In genomic region chr12:68118096-68118755, GRCh38 we compare ENCODE assay signal across 24 cellular contexts. TPM values are rescaled to one million over a fixed set of nuclear protein-coding genes. Genes with fewer than 3 reads are reported as not detected.
DNase-seq lines count a peak whose midpoint lies in the region; ATAC-seq and TF ChIP-seq lines count a peak whose summit lies in the region.
"Had no signal": no experiment of that assay in that cellular context is flagged by ENCODE, and none has a peak within 500 bp of the region (broad histone marks: within the 10 kb centered on the region; RNA-seq: fewer than 3 reads in every experiment).

No MANE protein-coding gene starts in this region.

- intact Hi-C loops in heart right ventricle (cut with DNase I) (no loop called here), Right ventricle myocardium superior (cut with DNase I) (no loop called here)

- H3K4me2 ChIP-seq in mesendoderm (ENCODE audit: low read length), result no peak overlapping the region
- H3K4me2 ChIP-seq: PC-9 had no signal

- H2BK120ac ChIP-seq in mesendoderm (ENCODE audit: low read depth, low read length), result no peak overlapping the region

- no peak overlapping the region for H3K9ac ChIP-seq in mesendoderm (ENCODE audit: low read length)

- TF ChIP-seq CTCF in heart right ventricle (IDR thresholded peaks at IDR 0.05), result no peak

- H3K4me1 Mint-ChIP-seq in activated naive CD8-positive, alpha-beta T cell (ENCODE audit: low read depth), result peaks cover 34% of the 10 kb centered on the region
- H3K4me1 Mint-ChIP-seq: B cell had no signal

- peak; percentile 44 for DNase-seq in NCI-H510A treated with DMSO at 0.1 percent for 48 hours (lab: John Stamatoyannopoulos, UW)
- DNase-seq in NCI-H510A (lab: John Stamatoyannopoulos, UW), result no peak
- DNase-seq in Jurkat, Clone E6-1 (ENCODE audit: low read depth, low spot score), result peak; percentile 82
- DNase-seq in mesendoderm, result peak; percentile 24
- DNase-seq in heart right ventricle, result no peak
- DNase-seq in HPDE6-E6E7 (ENCODE audit: extremely low spot score), result no peak
- no peak for DNase-seq in Right ventricle myocardium superior
- DNase-seq: 8988T; amniotic stem cell; dermis blood vessel endothelial cell; foreskin fibroblast; NCI-H1417 treated with DMSO at 0.1 percent for 48 hours; NCI-H2171; PC-9; stimulated activated CD4-positive, alpha-beta T cell treated with anti-CD3 and anti-CD28 coated beads, Interleukin-4, amount 100 ng/mL, for 24 hours; T-helper 9 cell; uterus had no signal

- H3K79me2 ChIP-seq in mesendoderm (ENCODE audit: control insufficient read depth, insufficient read depth, low read length), result no peaks in the 10 kb centered on the region

- no peak overlapping the region for H3K18ac ChIP-seq in mesendoderm (ENCODE audit: low read length)

- no CpG with 5 or more reads among the region's 7 CpGs for WGBS in mesendoderm (ENCODE audit: extremely low coverage, insufficient coverage, low lambda C conversion rate)
- WGBS in heart right ventricle, 2 donors, result 77 to 83% methylated on average over 7 of the region's 7 CpGs

- H3K9me3 ChIP-seq in heart right ventricle, result no peaks in the 10 kb centered on the region
- H3K9me3 ChIP-seq: neutrophil, SJSA1, uterus had no signal

- no peak overlapping the region for H3K27ac ChIP-seq in mesendoderm (ENCODE audit: low read depth, low read length)
- peak overlapping the region in 1 of 10 donors; percentile 49 for H3K27ac ChIP-seq in heart right ventricle
- H3K27ac ChIP-seq: epithelial cell of prostate, neutrophil, PC-9, SJSA1, uterus had no signal

- H3K36me3 ChIP-seq in mesendoderm (ENCODE audit: control insufficient read depth, insufficient read depth, low read length) (no peaks in the 10 kb centered on the region), heart right ventricle (no peaks in the 10 kb centered on the region)
- H3K36me3 ChIP-seq: neutrophil, SJSA1, uterus had no signal

- no peak overlapping the region for H3K4ac ChIP-seq in mesendoderm (ENCODE audit: low read depth, low read length)

- no peak overlapping the region for H2BK15ac ChIP-seq in mesendoderm (replicated peaks; ENCODE audit: low read depth)

- no peak overlapping the region for H2AK5ac ChIP-seq in mesendoderm (ENCODE audit: low read length)

- H3K79me1 ChIP-seq in mesendoderm (ENCODE audit: low read length), result no peaks in the 10 kb centered on the region

- no peaks in the 10 kb centered on the region for H3K27me3 Mint-ChIP-seq in activated naive CD8-positive, alpha-beta T cell
- H3K27me3 Mint-ChIP-seq: B cell had no signal

- H4K8ac ChIP-seq in mesendoderm (ENCODE audit: low read depth, low read length), result no peak overlapping the region

- H3K9me3 Mint-ChIP-seq in activated naive CD8-positive, alpha-beta T cell (ENCODE audit: low read depth), result no peaks in the 10 kb centered on the region

- ATAC-seq in heart right ventricle, result no peak
- no peak for ATAC-seq in Right ventricle myocardium superior (ENCODE audit: poor library complexity)
- ATAC-seq: left lobe of liver had no signal

- H3K56ac ChIP-seq in mesendoderm (ENCODE audit: low read length), result peak overlapping the region; percentile 17

- H2BK5ac ChIP-seq in mesendoderm (ENCODE audit: low read length), result no peak overlapping the region

- H4K5ac ChIP-seq in mesendoderm (ENCODE audit: low read length), result no peak overlapping the region

- H3K4me1 ChIP-seq in mesendoderm (ENCODE audit: control insufficient read depth, low read depth, low read length) (peaks cover 3% of the 10 kb centered on the region), heart right ventricle (no peaks in the 10 kb centered on the region)
- H3K4me1 ChIP-seq: SJSA1, uterus had no signal

- peaks cover 6% of the 10 kb centered on the region for H3K36me3 Mint-ChIP-seq in activated naive CD8-positive, alpha-beta T cell

- no peak overlapping the region for H3K23ac ChIP-seq in mesendoderm (ENCODE audit: low read length)

- H3K27me3 ChIP-seq in mesendoderm (ENCODE audit: insufficient read depth, low read length, poor library complexity) (no peaks in the 10 kb centered on the region), heart right ventricle (peaks cover 0 to 3% (median 0%) of the 10 kb centered on the region in 7 donors)
- H3K27me3 ChIP-seq: neutrophil, SJSA1, uterus had no signal

- H3K4me3 Mint-ChIP-seq in activated naive CD8-positive, alpha-beta T cell, result peak overlapping the region; percentile 14
- H3K4me3 Mint-ChIP-seq: B cell had no signal

- peak overlapping the region; percentile 13 for H3K4me3 ChIP-seq in Jurkat, Clone E6-1 (ENCODE audit: low read length)
- H3K4me3 ChIP-seq in mesendoderm (ENCODE audit: low read length) (no peak overlapping the region), heart right ventricle (no peak overlapping the region)
- H3K4me3 ChIP-seq: PC-9, SJSA1, uterus had no signal

- peak overlapping the region; percentile 2 for H3K27ac Mint-ChIP-seq in activated naive CD8-positive, alpha-beta T cell
- H3K27ac Mint-ChIP-seq: B cell had no signal

RNA-seq across cellular contexts. Expression of gene IFNG, which starts 41.3 kb away (rescaled TPM):
- polyA plus RNA-seq in Jurkat, Clone E6-1 (2012; ENCODE audit: insufficient read depth, insufficient read length), result not detected
- polyA plus RNA-seq in mesendoderm (2013, experiment 1 of 2), result not detected
- not detected for polyA plus RNA-seq in mesendoderm (2013, experiment 2 of 2)
- total RNA-seq in heart right ventricle (1 to 10 TPM in 1 of 10 donors, not detected in 9; 1.5 TPM), Right ventricle myocardium superior (not detected)
- polyA plus RNA-seq in heart right ventricle, result not detected
- total RNA-seq: B cell, dermis blood vessel endothelial cell, H4, PC-9, SJSA1, uterus had no signal

Comparison
In these comparisons a context has a peak if more than half of its experiments do, and no peak if none do; other contexts are left out.
1. DNase-seq: peak in NCI-H510A treated with DMSO at 0.1 percent for 48 hours (single experiment), Jurkat, Clone E6-1 (single experiment) and mesendoderm (single experiment); none in NCI-H510A (single experiment), heart right ventricle (0 of 2), HPDE6-E6E7 (single experiment) and Right ventricle myocardium superior (single experiment).